Comparison of ENCODE assay signal across 16 cellular contexts in the genomic region with DNA sequence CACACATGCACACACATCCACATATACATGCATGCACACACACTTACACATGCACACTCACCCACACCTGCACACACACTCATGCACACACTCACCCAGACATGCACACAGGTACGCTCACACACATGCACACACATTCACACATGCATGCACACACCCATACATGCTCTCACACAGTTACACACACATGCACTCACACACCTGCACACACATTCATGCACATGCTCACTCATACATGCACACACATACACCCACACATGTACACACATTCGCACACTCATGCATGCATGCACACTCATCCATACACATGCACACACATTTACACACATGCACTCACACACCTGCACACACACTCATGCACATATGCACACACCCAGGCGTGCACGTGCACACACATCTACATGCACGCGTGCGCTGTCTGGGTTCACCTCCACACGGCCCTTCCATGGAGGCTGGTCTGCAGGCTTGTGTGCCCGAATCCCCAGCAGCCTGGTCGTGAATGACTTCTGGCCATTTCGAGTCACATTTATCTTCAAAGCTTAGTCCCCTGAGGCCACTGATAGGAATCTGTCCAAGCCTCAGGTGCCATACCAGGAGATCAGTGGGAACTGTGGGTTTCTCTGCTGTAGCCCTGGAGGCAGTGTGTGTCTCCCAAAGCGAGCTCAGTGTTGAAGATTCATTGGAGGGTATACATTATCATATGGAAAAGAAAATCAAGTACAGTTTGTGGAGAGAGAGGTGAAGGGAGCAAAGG.
DNase-seq lines count a peak whose midpoint lies in the region; ATAC-seq, FAIRE-seq and TF ChIP-seq lines count a peak whose summit lies in the region.
"Had no signal": no experiment of that assay in that cellular context is flagged by ENCODE, and none has a peak within 500 bp of the region (broad histone marks: within the 10 kb centered on the region; RNA-seq: fewer than 3 reads in every experiment).

No MANE protein-coding gene starts in this region.

- no peak overlapping the region for H3K4me3 ChIP-seq in IMR-90 (ENCODE audit: insufficient read depth, low read depth, low read length)
- no peak overlapping the region for H3K4me3 ChIP-seq in H1 (ENCODE audit: extremely low read depth in 1 of 4, insufficient read depth in 2 of 4, low read depth in 3 of 4, low read length in 4 of 4)
- no peak overlapping the region for H3K4me3 ChIP-seq in smooth muscle cell
- H3K4me3 ChIP-seq in right atrium auricular region, result no peak overlapping the region
- H3K4me3 ChIP-seq: BLaER1, HAP-1 had no signal

- no peak for TF ChIP-seq POLR2A in GM12891 (IDR thresholded peaks at IDR 0.05; ENCODE audit: low read depth, low read length)
- no peak for TF ChIP-seq POLR2A in IMR-90 (IDR thresholded peaks at IDR 0.05; ENCODE audit: low read depth, low read length)
- no peak for TF ChIP-seq POLR2A in H1 (IDR thresholded peaks at IDR 0.05; ENCODE audit: control extremely low read depth in 1 of 2, low read depth in 2 of 2, low read length in 2 of 2)

- H2AFZ ChIP-seq in IMR-90 (replicated peaks; ENCODE audit: low read length, poor library complexity) (peak overlapping the region; percentile 2), H1 (ENCODE audit: low read length) (no peak overlapping the region), smooth muscle cell (ENCODE audit: low read depth) (no peak overlapping the region)

- H3K18ac ChIP-seq in IMR-90 (ENCODE audit: low read depth, low read length) (no peak overlapping the region), H1 (ENCODE audit: extremely low read depth, low read length) (no peak overlapping the region)

- H3K14ac ChIP-seq in IMR-90 (replicated peaks; ENCODE audit: low read depth, low read length), result no peak overlapping the region
- H3K14ac ChIP-seq in H1 (ENCODE audit: insufficient read length), result no peak overlapping the region

- CTCF ChIA-PET in IMR-90 (lab: Yijun Ruan, JAX), result no interaction called here
- CTCF ChIA-PET in H1 (lab: Charles Lee; ENCODE audit: partially characterized antibody), result interaction anchor here (1.9 to 2.6 kb wide), 3 partner anchors 12 to 55 kb away, joined by 4 to 9 read pairs (median 8); no protein-coding TSS in a partner anchor

- H4K5ac ChIP-seq in IMR-90 (ENCODE audit: low read depth, low read length) (no peak overlapping the region), H1 (ENCODE audit: insufficient read length, low read depth, low read length) (no peak overlapping the region)

- H3K79me2 ChIP-seq in H1 (ENCODE audit: control insufficient read depth in 1 of 2, insufficient read depth in 2 of 2, low read length in 2 of 2) (no peaks in the 10 kb centered on the region; a peak in 1 of 4 replicates), smooth muscle cell (ENCODE audit: low read depth) (peaks cover 25% of the 10 kb centered on the region)

- POLR2A ChIA-PET in IMR-90 (lab: Charles Lee; ENCODE audit: unreplicated experiment), result interaction anchor here (0.5 kb wide), 1 partner anchor 20 kb away, joined by 3 read pairs; no protein-coding TSS in a partner anchor
- POLR2A ChIA-PET in H1 (lab: Charles Lee; ENCODE audit: partially characterized antibody), result no interaction called here

- H3K9ac ChIP-seq in IMR-90 (ENCODE audit: low read depth, low read length) (no peak overlapping the region), H1 (replicated peaks in 1 of 4; ENCODE audit: extremely low read depth in 1 of 4, low read depth in 3 of 4, low read length in 3 of 4) (no peak overlapping the region), smooth muscle cell (ENCODE audit: low read depth) (no peak overlapping the region)
- H3K9ac ChIP-seq: BLaER1 had no signal

- no peak for TF ChIP-seq EP300 in H1 (IDR thresholded peaks at IDR 0.05; ENCODE audit: borderline replicate concordance in 1 of 2, low read depth in 2 of 2, low read length in 2 of 2)

- no peak for TF ChIP-seq RAD21 in IMR-90 (IDR thresholded peaks at IDR 0.05; ENCODE audit: low read length)
- no peak for TF ChIP-seq RAD21 in H1 (IDR thresholded peaks at IDR 0.05 in 1 of 2, conservative IDR thresholded peaks at IDR 0.05 in 1 of 2; ENCODE audit: low read depth in 2 of 2, low read length in 2 of 2)

- 87% methylated on average over 8 of the region's 12 CpGs; no CpG with 5 or more reads in 1 of the 2 experiments for WGBS in IMR-90 (ENCODE audit: extremely low coverage in 2 of 2, insufficient read length in 1 of 2), 2 experiments
- 94% methylated on average over 12 of the region's 12 CpGs; no CpG with 5 or more reads in 1 of the 2 experiments for WGBS in H1 (ENCODE audit: extremely low coverage in 1 of 2, insufficient coverage in 1 of 2, insufficient read length in 1 of 2, insufficient replicate concordance in 2 of 2, low coverage in 1 of 2, low lambda C conversion rate in 2 of 2, missing lambda C conversion rate in 1 of 2), 2 experiments
- WGBS in smooth muscle cell (ENCODE audit: low lambda C conversion rate), result 96% methylated on average over 12 of the region's 12 CpGs

- H2BK5ac ChIP-seq in IMR-90 (ENCODE audit: low read depth, low read length, poor library complexity, severe bottlenecking) (no peak overlapping the region), H1 (ENCODE audit: low read depth, low read length) (peak overlapping the region; percentile 30; the same call in 1 of the 2 replicates)

- H3K9me3 ChIP-seq in IMR-90 (ENCODE audit: control insufficient read depth, insufficient read depth, low read length) (no peaks in the 10 kb centered on the region), H1 (ENCODE audit: insufficient read depth in 2 of 2, low read depth in 1 of 2, low read length in 1 of 2) (peaks cover 17 to 26% of the 10 kb centered on the region in 2 experiments; a peak in 3 of 4 replicates), smooth muscle cell (replicated peaks; ENCODE audit: low read depth) (no peaks in the 10 kb centered on the region), right atrium auricular region (no peaks in the 10 kb centered on the region)

- peak overlapping the region; percentile 78 for H2AK9ac ChIP-seq in IMR-90 (replicated peaks; ENCODE audit: low read depth, low read length, poor library complexity)

- dilution Hi-C loops in IMR-90 (cut with HindIII; ENCODE audit: low sequenced_read_pairs, unreplicated experiment), result no loop called here

- no TSS peak for BruUV-seq in IMR-90 (replicated peaks; lab: Mats Ljungman, UMichigan)

- H3K79me1 ChIP-seq in IMR-90 (ENCODE audit: low read depth in 1 of 2, low read length in 2 of 2), result peaks cover 22 to 87% of the 10 kb centered on the region in 2 experiments
- H3K79me1 ChIP-seq in H1 (ENCODE audit: low read depth, low read length), result peaks cover 3% of the 10 kb centered on the region; the same call in 1 of the 2 replicates

- H3K9me1 ChIP-seq in IMR-90 (ENCODE audit: insufficient read depth, low read length), result peaks cover 25% of the 10 kb centered on the region

- H4K8ac ChIP-seq in IMR-90 (ENCODE audit: low read depth in 2 of 2, low read length in 2 of 2), result no peak overlapping the region
- no peak overlapping the region for H4K8ac ChIP-seq in H1 (ENCODE audit: extremely low read depth, insufficient read depth, low read length)

- H4K91ac ChIP-seq in IMR-90 (ENCODE audit: insufficient read depth, low read depth, low read length), result no peak overlapping the region
- H4K91ac ChIP-seq in H1 (replicated peaks; ENCODE audit: insufficient read length, low read length), result peak overlapping the region; percentile 81

- H3K27me3 ChIP-seq in IMR-90 (ENCODE audit: control insufficient read depth, insufficient read depth, low read length) (no peaks in the 10 kb centered on the region), H1 (replicated peaks in 1 of 4; ENCODE audit: control insufficient read depth in 3 of 4, extremely low read depth in 1 of 4, insufficient read depth in 3 of 4, low read length in 3 of 4) (no peaks in the 10 kb centered on the region; a peak in 1 of 7 replicates), smooth muscle cell (ENCODE audit: low read depth) (no peaks in the 10 kb centered on the region), right atrium auricular region (no peaks in the 10 kb centered on the region)
- H3K27me3 ChIP-seq: BLaER1 had no signal

- H3K23ac ChIP-seq in IMR-90 (ENCODE audit: low read depth, low read length) (no peak overlapping the region), H1 (ENCODE audit: insufficient read length) (no peak overlapping the region)

- H3K56ac ChIP-seq in IMR-90 (ENCODE audit: extremely low read depth, insufficient read depth, low read length) (no peak overlapping the region), H1 (replicated peaks; ENCODE audit: insufficient read length, low read depth, low read length) (no peak overlapping the region)

- H3K27ac ChIP-seq in IMR-90 (ENCODE audit: insufficient read depth, low read length) (no peak overlapping the region), H1 (ENCODE audit: low read depth, low read length) (no peak overlapping the region), smooth muscle cell (ENCODE audit: low read depth) (peak overlapping the region; percentile 42), right atrium auricular region (no peak overlapping the region)
- H3K27ac ChIP-seq: BLaER1, HL-60 had no signal

- ATAC-seq in IMR-90 (ENCODE audit: low read depth), result no peak
- no peak for ATAC-seq in GM19023 (IDR thresholded peaks at IDR 0.05; ENCODE audit: unreplicated experiment)

- intact Hi-C loops in IMR-90 (cut with micrococcal nuclease), result no loop called here

- in situ Hi-C loops in IMR-90 (cut with MboI; ENCODE audit: low sequenced_read_pairs), result no loop called here

- H2BK15ac ChIP-seq in IMR-90 (ENCODE audit: low read depth, low read length) (no peak overlapping the region), H1 (ENCODE audit: low read length) (no peak overlapping the region)

- H3F3A ChIP-seq in smooth muscle cell (ENCODE audit: low read depth), result peaks cover 97% of the 10 kb centered on the region

- H3K4ac ChIP-seq in IMR-90 (ENCODE audit: low read depth, low read length), result no peak overlapping the region; the same call in 1 of the 2 replicates
- H3K4ac ChIP-seq in H1 (replicated peaks; ENCODE audit: insufficient read length, low read depth, low read length), result no peak overlapping the region

- H3K36me3 ChIP-seq in IMR-90 (ENCODE audit: control insufficient read depth, insufficient read depth, low read length) (peaks cover 87% of the 10 kb centered on the region), H1 (ENCODE audit: control insufficient read depth in 2 of 4, insufficient read depth in 4 of 4, low read length in 3 of 4) (peaks cover 0 to 19% (median 8%) of the 10 kb centered on the region in 4 experiments; a peak in 3 of 8 replicates), smooth muscle cell (ENCODE audit: low read depth) (peaks cover 39% of the 10 kb centered on the region), right atrium auricular region (peaks cover 10% of the 10 kb centered on the region)
- H3K36me3 ChIP-seq: HAP-1 had no signal

- H2BK120ac ChIP-seq in IMR-90 (ENCODE audit: low read depth, low read length), result no peak overlapping the region
- no peak overlapping the region for H2BK120ac ChIP-seq in H1 (replicated peaks; ENCODE audit: low read depth, low read length)

- peaks cover 2% of the 10 kb centered on the region; the same call in 1 of the 2 replicates for H3K4me1 ChIP-seq in IMR-90 (ENCODE audit: control insufficient read depth, insufficient read depth, low read length)
- H3K4me1 ChIP-seq in H1 (replicated peaks in 1 of 4; ENCODE audit: control insufficient read depth in 3 of 4, insufficient read depth in 4 of 4, low read length in 3 of 4), result peaks cover 0 to 3% (median 0%) of the 10 kb centered on the region in 4 experiments; a peak in 1 of 7 replicates
- no peaks in the 10 kb centered on the region for H3K4me1 ChIP-seq in smooth muscle cell (ENCODE audit: low read depth)
- no peaks in the 10 kb centered on the region for H3K4me1 ChIP-seq in right atrium auricular region
- H3K4me1 ChIP-seq: HAP-1 had no signal

- no peak overlapping the region for H2BK12ac ChIP-seq in H1 (ENCODE audit: low read depth, low read length)

- H4K20me1 ChIP-seq in IMR-90 (ENCODE audit: insufficient read depth, low read length) (peaks cover 79% of the 10 kb centered on the region), H1 (replicated peaks in 1 of 2; ENCODE audit: control insufficient read depth in 1 of 2, insufficient read depth in 2 of 2, low read length in 2 of 2) (peaks cover 0 to 16% of the 10 kb centered on the region in 2 experiments), smooth muscle cell (ENCODE audit: low read depth) (peaks cover 100% of the 10 kb centered on the region)

- H3K4me2 ChIP-seq in IMR-90 (ENCODE audit: low read depth, low read length), result no peak overlapping the region
- no peak overlapping the region for H3K4me2 ChIP-seq in H1 (ENCODE audit: insufficient read depth in 1 of 2, low read depth in 2 of 2, low read length in 2 of 2)
- no peak overlapping the region for H3K4me2 ChIP-seq in smooth muscle cell

- TF ChIP-seq CTCF in IMR-90 (conservative IDR thresholded peaks at IDR 0.05; ENCODE audit: low read depth, low read length), result no peak
- no peak for TF ChIP-seq CTCF in H1 (IDR thresholded peaks at IDR 0.05; ENCODE audit: control extremely low read depth in 1 of 3, insufficient read depth in 1 of 3, low read depth in 1 of 3, low read length in 3 of 3)
- TF ChIP-seq CTCF in smooth muscle cell (IDR thresholded peaks at IDR 0.05; ENCODE audit: borderline replicate concordance, insufficient read depth, poor library complexity, severe bottlenecking), result no peak
- no peak for TF ChIP-seq CTCF in right atrium auricular region (IDR thresholded peaks at IDR 0.05)

- no peak overlapping the region for H2BK20ac ChIP-seq in IMR-90 (ENCODE audit: low read depth, low read length)
- H2BK20ac ChIP-seq in H1 (ENCODE audit: low read length), result no peak overlapping the region

- no peak overlapping the region for H2AK5ac ChIP-seq in IMR-90 (ENCODE audit: low read depth, low read length)
- H2AK5ac ChIP-seq in H1 (ENCODE audit: low read depth, low read length), result peak overlapping the region; percentile 12

- DNase-seq in GM12891 (ENCODE audit: insufficient read length, low spot score) (no peak), IMR-90 (no peak), H1 (ENCODE audit: low read depth in 1 of 2, low spot score in 2 of 2) (no peak), smooth muscle cell (lab: John Stamatoyannopoulos, UW; ENCODE audit: unreplicated experiment) (no peak), NCI-H748 treated with DMSO at 0.1 percent for 48 hours (lab: John Stamatoyannopoulos, UW) (no peak), right atrium auricular region (ENCODE audit: low spot score) (no peak)
- DNase-seq: 8988T; CD4-positive, alpha-beta memory T cell; DMS153; DMS79; GDM1 had no signal

- H3K23me2 ChIP-seq in H1 (ENCODE audit: low read depth, low read length), result peaks cover 6% of the 10 kb centered on the region; the same call in 1 of the 2 replicates

- FAIRE-seq in GM12891 (lab: Jason Lieb, UNC) (peak; percentile 51), H1 (lab: Jason Lieb, UNC) (no peak)
- FAIRE-seq: GM19239 had no signal
